Comparison of ENCODE assay signal across 1 cellular context in the genomic region with DNA sequence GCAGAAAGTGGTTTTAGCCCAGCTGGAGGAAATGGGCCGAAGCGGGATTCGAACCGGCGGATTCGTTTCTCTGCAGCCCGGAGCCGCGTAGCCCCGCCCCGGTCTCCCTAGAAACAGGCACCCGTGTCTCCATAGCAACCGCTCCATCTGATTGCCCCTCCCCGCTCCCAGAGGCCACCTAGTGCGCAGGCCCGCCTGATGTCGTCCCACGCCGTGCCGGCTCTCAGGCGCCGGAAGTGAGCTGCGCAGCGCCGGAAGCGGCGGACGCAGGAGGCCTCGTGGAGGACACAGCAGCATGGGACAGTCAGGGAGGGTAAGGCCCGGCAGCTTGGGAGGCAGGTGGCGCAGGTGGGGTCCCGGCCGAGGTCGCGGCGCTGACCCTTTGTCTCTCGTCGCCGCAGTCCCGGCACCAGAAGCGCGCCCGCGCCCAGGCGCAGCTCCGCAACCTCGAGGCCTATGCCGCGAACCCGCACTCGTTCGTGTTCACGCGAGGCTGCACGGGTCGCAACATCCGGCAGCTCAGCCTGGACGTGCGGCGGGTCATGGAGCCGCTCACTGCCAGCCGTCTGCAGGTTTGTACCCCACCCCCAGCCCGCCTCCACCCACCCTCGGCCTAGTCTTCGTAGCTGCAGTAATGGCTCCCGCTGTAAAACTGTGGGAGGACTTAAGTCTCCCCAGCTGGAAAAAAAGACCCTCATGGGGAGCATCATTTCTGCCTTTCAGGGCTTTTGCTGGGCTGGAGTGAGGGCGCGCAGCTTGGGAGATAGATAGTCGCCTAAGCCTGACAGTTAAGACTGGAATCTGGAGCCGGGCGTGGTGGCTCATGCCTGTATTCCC.
TF ChIP-seq lines count a peak whose summit lies in the region.

A gene with protein sequence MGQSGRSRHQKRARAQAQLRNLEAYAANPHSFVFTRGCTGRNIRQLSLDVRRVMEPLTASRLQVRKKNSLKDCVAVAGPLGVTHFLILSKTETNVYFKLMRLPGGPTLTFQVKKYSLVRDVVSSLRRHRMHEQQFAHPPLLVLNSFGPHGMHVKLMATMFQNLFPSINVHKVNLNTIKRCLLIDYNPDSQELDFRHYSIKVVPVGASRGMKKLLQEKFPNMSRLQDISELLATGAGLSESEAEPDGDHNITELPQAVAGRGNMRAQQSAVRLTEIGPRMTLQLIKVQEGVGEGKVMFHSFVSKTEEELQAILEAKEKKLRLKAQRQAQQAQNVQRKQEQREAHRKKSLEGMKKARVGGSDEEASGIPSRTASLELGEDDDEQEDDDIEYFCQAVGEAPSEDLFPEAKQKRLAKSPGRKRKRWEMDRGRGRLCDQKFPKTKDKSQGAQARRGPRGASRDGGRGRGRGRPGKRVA (plus strand): TSS at position 263 of the 837 bp plus-strand sequence. CDS start 33 bp downstream, at position 296.

TF ChIP-seq in HepG2, 621 proteins besides CTCF, POLR2A, EP300 and RAD21 (continued from another document and continues in another):
- TF ChIP-seq, protein P1, sequence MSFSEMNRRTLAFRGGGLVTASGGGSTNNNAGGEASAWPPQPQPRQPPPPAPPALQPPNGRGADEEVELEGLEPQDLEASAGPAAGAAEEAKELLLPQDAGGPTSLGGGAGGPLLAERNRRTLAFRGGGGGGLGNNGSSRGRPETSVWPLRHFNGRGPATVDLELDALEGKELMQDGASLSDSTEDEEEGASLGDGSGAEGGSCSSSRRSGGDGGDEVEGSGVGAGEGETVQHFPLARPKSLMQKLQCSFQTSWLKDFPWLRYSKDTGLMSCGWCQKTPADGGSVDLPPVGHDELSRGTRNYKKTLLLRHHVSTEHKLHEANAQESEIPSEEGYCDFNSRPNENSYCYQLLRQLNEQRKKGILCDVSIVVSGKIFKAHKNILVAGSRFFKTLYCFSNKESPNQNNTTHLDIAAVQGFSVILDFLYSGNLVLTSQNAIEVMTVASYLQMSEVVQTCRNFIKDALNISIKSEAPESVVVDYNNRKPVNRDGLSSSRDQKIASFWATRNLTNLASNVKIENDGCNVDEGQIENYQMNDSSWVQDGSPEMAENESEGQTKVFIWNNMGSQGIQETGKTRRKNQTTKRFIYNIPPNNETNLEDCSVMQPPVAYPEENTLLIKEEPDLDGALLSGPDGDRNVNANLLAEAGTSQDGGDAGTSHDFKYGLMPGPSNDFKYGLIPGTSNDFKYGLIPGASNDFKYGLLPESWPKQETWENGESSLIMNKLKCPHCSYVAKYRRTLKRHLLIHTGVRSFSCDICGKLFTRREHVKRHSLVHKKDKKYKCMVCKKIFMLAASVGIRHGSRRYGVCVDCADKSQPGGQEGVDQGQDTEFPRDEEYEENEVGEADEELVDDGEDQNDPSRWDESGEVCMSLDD (CRISPR knock-in tag; IDR thresholded peaks at IDR 0.05; ENCODE audit: borderline replicate concordance): no peak
- TF ChIP-seq ZNF709 (CRISPR knock-in tag; IDR thresholded peaks at IDR 0.05) (peak; percentile 73; the same call in 1 of the 2 replicates), NFKBIZ (CRISPR knock-in tag; IDR thresholded peaks at IDR 0.05) (peak; percentile 83), HNF4A (CRISPR knock-in tag; IDR thresholded peaks at IDR 0.05) (no peak), ZNF546 (CRISPR knock-in tag; conservative IDR thresholded peaks at IDR 0.05) (peak; percentile 83; the same call in 1 of the 2 replicates), HOXA9 (CRISPR knock-in tag; IDR thresholded peaks at IDR 0.05; ENCODE audit: borderline replicate concordance) (no peak), ZNF432 (CRISPR knock-in tag; IDR thresholded peaks at IDR 0.05; ENCODE audit: borderline replicate concordance) (no peak), ZNF230 (CRISPR knock-in tag; IDR thresholded peaks at IDR 0.05) (peak; percentile 56; the same call in 1 of the 2 replicates), ESRRA (CRISPR knock-in tag; IDR thresholded peaks at IDR 0.05; ENCODE audit: low read depth) (peak; percentile 78), KMT2A (CRISPR knock-in tag; IDR thresholded peaks at IDR 0.05) (peak; percentile 80), SRF (IDR thresholded peaks at IDR 0.05; ENCODE audit: low read depth, low read length) (no peak), RXRA (CRISPR knock-in tag; IDR thresholded peaks at IDR 0.05) (peak; percentile 84), CREM (IDR thresholded peaks at IDR 0.05) (peak; percentile 87), CREM (CRISPR knock-in tag; IDR thresholded peaks at IDR 0.05) (0 out of 2 replicates have a peak, but pooled peaks have one; percentile 63), ZNF235 (CRISPR knock-in tag; IDR thresholded peaks at IDR 0.05; ENCODE audit: borderline replicate concordance) (no peak; the same call in 1 of the 2 replicates), CBX5 (CRISPR knock-in tag; IDR thresholded peaks at IDR 0.05; ENCODE audit: borderline replicate concordance) (peak; percentile 57; the same call in 1 of the 2 replicates), NKX3-1 (CRISPR knock-in tag; IDR thresholded peaks at IDR 0.05) (0 out of 2 replicates have a peak, but pooled peaks have one; percentile 58), SRSF9 (IDR thresholded peaks at IDR 0.05; ENCODE audit: borderline replicate concordance, insufficient read depth, low read depth, low read length, poor library complexity, severe bottlenecking) (no peak), SOX5 (CRISPR knock-in tag; IDR thresholded peaks at IDR 0.05; ENCODE audit: borderline replicate concordance) (peak; percentile 28; the same call in 1 of the 2 replicates), ZNF792 (CRISPR knock-in tag; IDR thresholded peaks at IDR 0.05) (peak; percentile 89; the same call in 1 of the 2 replicates), NFYB (CRISPR knock-in tag; IDR thresholded peaks at IDR 0.05) (0 out of 2 replicates have a peak, but pooled peaks have one; percentile 8), MTA1 (CRISPR knock-in tag; IDR thresholded peaks at IDR 0.05; ENCODE audit: borderline replicate concordance) (no peak), ZNF883 (CRISPR knock-in tag; IDR thresholded peaks at IDR 0.05; ENCODE audit: not compliant biosample characterization) (peak; percentile 86), ZNF572 (CRISPR knock-in tag; IDR thresholded peaks at IDR 0.05) (peak; percentile 82; the same call in 1 of the 2 replicates), ZFP36 (IDR thresholded peaks at IDR 0.05; ENCODE audit: borderline replicate concordance, low read depth, low read length, partially characterized antibody) (no peak), SETDB1 (CRISPR knock-in tag; IDR thresholded peaks at IDR 0.05; ENCODE audit: borderline replicate concordance) (no peak), SNAPC2 (CRISPR knock-in tag; IDR thresholded peaks at IDR 0.05) (no peak)
- TF ChIP-seq, protein P2, sequence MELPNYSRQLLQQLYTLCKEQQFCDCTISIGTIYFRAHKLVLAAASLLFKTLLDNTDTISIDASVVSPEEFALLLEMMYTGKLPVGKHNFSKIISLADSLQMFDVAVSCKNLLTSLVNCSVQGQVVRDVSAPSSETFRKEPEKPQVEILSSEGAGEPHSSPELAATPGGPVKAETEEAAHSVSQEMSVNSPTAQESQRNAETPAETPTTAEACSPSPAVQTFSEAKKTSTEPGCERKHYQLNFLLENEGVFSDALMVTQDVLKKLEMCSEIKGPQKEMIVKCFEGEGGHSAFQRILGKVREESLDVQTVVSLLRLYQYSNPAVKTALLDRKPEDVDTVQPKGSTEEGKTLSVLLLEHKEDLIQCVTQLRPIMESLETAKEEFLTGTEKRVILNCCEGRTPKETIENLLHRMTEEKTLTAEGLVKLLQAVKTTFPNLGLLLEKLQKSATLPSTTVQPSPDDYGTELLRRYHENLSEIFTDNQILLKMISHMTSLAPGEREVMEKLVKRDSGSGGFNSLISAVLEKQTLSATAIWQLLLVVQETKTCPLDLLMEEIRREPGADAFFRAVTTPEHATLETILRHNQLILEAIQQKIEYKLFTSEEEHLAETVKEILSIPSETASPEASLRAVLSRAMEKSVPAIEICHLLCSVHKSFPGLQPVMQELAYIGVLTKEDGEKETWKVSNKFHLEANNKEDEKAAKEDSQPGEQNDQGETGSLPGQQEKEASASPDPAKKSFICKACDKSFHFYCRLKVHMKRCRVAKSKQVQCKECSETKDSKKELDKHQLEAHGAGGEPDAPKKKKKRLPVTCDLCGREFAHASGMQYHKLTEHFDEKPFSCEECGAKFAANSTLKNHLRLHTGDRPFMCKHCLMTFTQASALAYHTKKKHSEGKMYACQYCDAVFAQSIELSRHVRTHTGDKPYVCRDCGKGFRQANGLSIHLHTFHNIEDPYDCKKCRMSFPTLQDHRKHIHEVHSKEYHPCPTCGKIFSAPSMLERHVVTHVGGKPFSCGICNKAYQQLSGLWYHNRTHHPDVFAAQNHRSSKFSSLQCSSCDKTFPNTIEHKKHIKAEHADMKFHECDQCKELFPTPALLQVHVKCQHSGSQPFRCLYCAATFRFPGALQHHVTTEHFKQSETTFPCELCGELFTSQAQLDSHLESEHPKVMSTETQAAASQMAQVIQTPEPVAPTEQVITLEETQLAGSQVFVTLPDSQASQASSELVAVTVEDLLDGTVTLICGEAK (IDR thresholded peaks at IDR 0.05): peak; percentile 86
- TF ChIP-seq, protein P2 (CRISPR knock-in tag; IDR thresholded peaks at IDR 0.05): peak; percentile 64
- TF ChIP-seq, protein P3, sequence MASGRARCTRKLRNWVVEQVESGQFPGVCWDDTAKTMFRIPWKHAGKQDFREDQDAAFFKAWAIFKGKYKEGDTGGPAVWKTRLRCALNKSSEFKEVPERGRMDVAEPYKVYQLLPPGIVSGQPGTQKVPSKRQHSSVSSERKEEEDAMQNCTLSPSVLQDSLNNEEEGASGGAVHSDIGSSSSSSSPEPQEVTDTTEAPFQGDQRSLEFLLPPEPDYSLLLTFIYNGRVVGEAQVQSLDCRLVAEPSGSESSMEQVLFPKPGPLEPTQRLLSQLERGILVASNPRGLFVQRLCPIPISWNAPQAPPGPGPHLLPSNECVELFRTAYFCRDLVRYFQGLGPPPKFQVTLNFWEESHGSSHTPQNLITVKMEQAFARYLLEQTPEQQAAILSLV (CRISPR knock-in tag; IDR thresholded peaks at IDR 0.05; ENCODE audit: borderline replicate concordance): peak; percentile 97; the same call in 1 of the 2 replicates
- TF ChIP-seq, protein P4, sequence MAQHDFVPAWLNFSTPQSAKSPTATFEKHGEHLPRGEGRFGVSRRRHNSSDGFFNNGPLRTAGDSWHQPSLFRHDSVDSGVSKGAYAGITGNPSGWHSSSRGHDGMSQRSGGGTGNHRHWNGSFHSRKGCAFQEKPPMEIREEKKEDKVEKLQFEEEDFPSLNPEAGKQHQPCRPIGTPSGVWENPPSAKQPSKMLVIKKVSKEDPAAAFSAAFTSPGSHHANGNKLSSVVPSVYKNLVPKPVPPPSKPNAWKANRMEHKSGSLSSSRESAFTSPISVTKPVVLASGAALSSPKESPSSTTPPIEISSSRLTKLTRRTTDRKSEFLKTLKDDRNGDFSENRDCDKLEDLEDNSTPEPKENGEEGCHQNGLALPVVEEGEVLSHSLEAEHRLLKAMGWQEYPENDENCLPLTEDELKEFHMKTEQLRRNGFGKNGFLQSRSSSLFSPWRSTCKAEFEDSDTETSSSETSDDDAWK (CRISPR knock-in tag; IDR thresholded peaks at IDR 0.05): no peak
- TF ChIP-seq, protein P5, sequence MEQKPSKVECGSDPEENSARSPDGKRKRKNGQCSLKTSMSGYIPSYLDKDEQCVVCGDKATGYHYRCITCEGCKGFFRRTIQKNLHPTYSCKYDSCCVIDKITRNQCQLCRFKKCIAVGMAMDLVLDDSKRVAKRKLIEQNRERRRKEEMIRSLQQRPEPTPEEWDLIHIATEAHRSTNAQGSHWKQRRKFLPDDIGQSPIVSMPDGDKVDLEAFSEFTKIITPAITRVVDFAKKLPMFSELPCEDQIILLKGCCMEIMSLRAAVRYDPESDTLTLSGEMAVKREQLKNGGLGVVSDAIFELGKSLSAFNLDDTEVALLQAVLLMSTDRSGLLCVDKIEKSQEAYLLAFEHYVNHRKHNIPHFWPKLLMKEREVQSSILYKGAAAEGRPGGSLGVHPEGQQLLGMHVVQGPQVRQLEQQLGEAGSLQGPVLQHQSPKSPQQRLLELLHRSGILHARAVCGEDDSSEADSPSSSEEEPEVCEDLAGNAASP (CRISPR knock-in tag; IDR thresholded peaks at IDR 0.05; ENCODE audit: borderline replicate concordance): 0 out of 2 replicates have a peak, but pooled peaks have one; percentile 24
- TF ChIP-seq, protein P6, sequence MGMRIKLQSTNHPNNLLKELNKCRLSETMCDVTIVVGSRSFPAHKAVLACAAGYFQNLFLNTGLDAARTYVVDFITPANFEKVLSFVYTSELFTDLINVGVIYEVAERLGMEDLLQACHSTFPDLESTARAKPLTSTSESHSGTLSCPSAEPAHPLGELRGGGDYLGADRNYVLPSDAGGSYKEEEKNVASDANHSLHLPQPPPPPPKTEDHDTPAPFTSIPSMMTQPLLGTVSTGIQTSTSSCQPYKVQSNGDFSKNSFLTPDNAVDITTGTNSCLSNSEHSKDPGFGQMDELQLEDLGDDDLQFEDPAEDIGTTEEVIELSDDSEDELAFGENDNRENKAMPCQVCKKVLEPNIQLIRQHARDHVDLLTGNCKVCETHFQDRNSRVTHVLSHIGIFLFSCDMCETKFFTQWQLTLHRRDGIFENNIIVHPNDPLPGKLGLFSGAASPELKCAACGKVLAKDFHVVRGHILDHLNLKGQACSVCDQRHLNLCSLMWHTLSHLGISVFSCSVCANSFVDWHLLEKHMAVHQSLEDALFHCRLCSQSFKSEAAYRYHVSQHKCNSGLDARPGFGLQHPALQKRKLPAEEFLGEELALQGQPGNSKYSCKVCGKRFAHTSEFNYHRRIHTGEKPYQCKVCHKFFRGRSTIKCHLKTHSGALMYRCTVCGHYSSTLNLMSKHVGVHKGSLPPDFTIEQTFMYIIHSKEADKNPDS (CRISPR knock-in tag; IDR thresholded peaks at IDR 0.05): peak; percentile 90; the same call in 1 of the 2 replicates
- TF ChIP-seq, protein P7, sequence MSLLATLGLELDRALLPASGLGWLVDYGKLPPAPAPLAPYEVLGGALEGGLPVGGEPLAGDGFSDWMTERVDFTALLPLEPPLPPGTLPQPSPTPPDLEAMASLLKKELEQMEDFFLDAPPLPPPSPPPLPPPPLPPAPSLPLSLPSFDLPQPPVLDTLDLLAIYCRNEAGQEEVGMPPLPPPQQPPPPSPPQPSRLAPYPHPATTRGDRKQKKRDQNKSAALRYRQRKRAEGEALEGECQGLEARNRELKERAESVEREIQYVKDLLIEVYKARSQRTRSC (CRISPR knock-in tag; IDR thresholded peaks at IDR 0.05; ENCODE audit: low read depth): no peak
